20 cellular contexts compared by ENCODE assay signal in the genomic region with DNA sequence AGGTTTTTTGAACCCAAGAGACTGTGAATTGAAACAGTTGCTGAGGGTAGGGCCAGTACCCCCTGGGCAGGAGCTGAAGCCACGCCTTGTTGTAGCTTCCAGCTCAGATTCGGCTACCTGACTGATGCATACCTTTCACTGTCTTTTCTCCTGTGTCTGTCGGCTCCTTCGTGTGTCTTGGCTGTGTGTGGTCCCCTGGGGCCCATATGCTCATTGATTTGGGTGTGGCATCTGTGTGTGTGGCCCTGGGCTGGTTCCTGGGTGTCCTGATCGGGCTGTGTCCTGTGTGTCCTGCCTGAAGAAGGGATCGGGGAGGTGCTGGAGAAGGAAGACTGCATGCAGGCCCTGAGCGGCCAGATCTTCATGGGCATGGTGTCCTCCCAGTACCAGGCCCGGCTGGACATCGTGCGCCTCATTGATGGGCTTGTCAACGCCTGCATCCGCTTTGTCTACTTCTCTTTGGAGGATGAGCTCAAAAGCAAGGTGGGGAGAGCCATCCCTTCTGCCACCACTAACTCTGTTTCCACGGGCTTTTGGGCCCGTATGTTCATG. TPM values are rescaled to one million over a fixed set of nuclear protein-coding genes. Genes with fewer than 3 reads are reported as not detected.
DNase-seq lines count a peak whose midpoint lies in the region; ATAC-seq, FAIRE-seq and TF ChIP-seq lines count a peak whose summit lies in the region.
"Had no signal": no experiment of that assay in that cellular context is flagged by ENCODE, and none has a peak within 500 bp of the region (broad histone marks: within the 10 kb centered on the region; RNA-seq: fewer than 3 reads in every experiment).

No MANE protein-coding gene starts in this region.

- no peak overlapping the region for H4K8ac ChIP-seq in H1 (ENCODE audit: extremely low read depth, insufficient read depth, low read length)

- H3K36me3 ChIP-seq in H1 (ENCODE audit: control insufficient read depth in 2 of 4, insufficient read depth in 4 of 4, low read length in 3 of 4), result peaks cover 0 to 8% (median 6%) of the 10 kb centered on the region in 4 experiments; a peak in 3 of 8 replicates

- H2BK120ac ChIP-seq in H1 (replicated peaks; ENCODE audit: low read depth, low read length), result no peak overlapping the region

- peaks cover 0 to 12% of the 10 kb centered on the region in 2 experiments for H4K20me1 ChIP-seq in H1 (replicated peaks in 1 of 2; ENCODE audit: control insufficient read depth in 1 of 2, insufficient read depth in 2 of 2, low read length in 2 of 2)

- H3K4me2 ChIP-seq in H1 (ENCODE audit: insufficient read depth in 1 of 2, low read depth in 2 of 2, low read length in 2 of 2), result no peak overlapping the region
- H3K4me2 ChIP-seq: GM23338 had no signal

- peaks cover 9% of the 10 kb centered on the region for H3K4me1 Mint-ChIP-seq in activated naive CD8-positive, alpha-beta T cell treated with anti-CD3 and anti-CD28 coated beads, Interleukin-2, amount 10 ng/mL, durations not matched to agents 7 days and 5 days
- H3K4me1 Mint-ChIP-seq in activated naive CD8-positive, alpha-beta T cell treated with anti-CD3 and anti-CD28 coated beads for 36 hours, result peaks cover 5% of the 10 kb centered on the region
- no peaks in the 10 kb centered on the region for H3K4me1 Mint-ChIP-seq in type B pancreatic cell (ENCODE audit: unreplicated experiment)
- H3K4me1 Mint-ChIP-seq: GM23338 had no signal

- H3K18ac ChIP-seq in H1 (ENCODE audit: extremely low read depth, low read length), result no peak overlapping the region

- no peaks in the 10 kb centered on the region for H3K27me3 ChIP-seq in H1 (replicated peaks in 1 of 4; ENCODE audit: control insufficient read depth in 3 of 4, extremely low read depth in 1 of 4, insufficient read depth in 3 of 4, low read length in 3 of 4)

- intact Hi-C loops in left colon (cut with DNase I, micrococcal nuclease), result no loop called here

- WGBS in H1 (ENCODE audit: extremely low coverage in 1 of 2, insufficient coverage in 1 of 2, insufficient read length in 1 of 2, insufficient replicate concordance in 2 of 2, low coverage in 1 of 2, low lambda C conversion rate in 2 of 2, missing lambda C conversion rate in 1 of 2), 2 experiments, result 90% methylated on average over 14 of the region's 14 CpGs; no CpG with 5 or more reads in 1 of the 2 experiments

- no peak overlapping the region for H3K4ac ChIP-seq in H1 (replicated peaks; ENCODE audit: insufficient read length, low read depth, low read length)

- H3K36me3 Mint-ChIP-seq in activated naive CD8-positive, alpha-beta T cell treated with anti-CD3 and anti-CD28 coated beads, Interleukin-2, amount 10 ng/mL, durations not matched to agents 7 days and 5 days, result peaks cover 6% of the 10 kb centered on the region
- no peaks in the 10 kb centered on the region for H3K36me3 Mint-ChIP-seq in activated naive CD8-positive, alpha-beta T cell treated with anti-CD3 and anti-CD28 coated beads for 36 hours
- H3K36me3 Mint-ChIP-seq in type B pancreatic cell, result no peaks in the 10 kb centered on the region

- H2BK15ac ChIP-seq in H1 (ENCODE audit: low read length), result no peak overlapping the region

- CTCF ChIA-PET in H1 (lab: Charles Lee; ENCODE audit: partially characterized antibody), result interaction anchor here (1.0 to 7.3 kb wide), 4 partner anchors 11 to 139 kb away, joined by 4 to 39 read pairs (median 6); a partner anchor contains a TSS

- H4K91ac ChIP-seq in H1 (replicated peaks; ENCODE audit: insufficient read length, low read length), result peak overlapping the region; percentile 65

- no peak overlapping the region for H3K27ac ChIP-seq in H1 (ENCODE audit: low read depth, low read length)

- POLR2A ChIA-PET in activated naive CD8-positive, alpha-beta T cell treated with anti-CD3 and anti-CD28 coated beads, Interleukin-2, amount 10 ng/mL, durations not matched to agents 7 days and 5 days (lab: Charles Lee), result no interaction called here
- POLR2A ChIA-PET in H1 (lab: Charles Lee; ENCODE audit: partially characterized antibody), result interaction anchor here (1.0 to 1.2 kb wide), 2 partner anchors 32 to 38 kb away, joined by 4 to 5 read pairs; a partner anchor contains a TSS

- peak overlapping the region; percentile 5 for H3K27ac Mint-ChIP-seq in activated naive CD8-positive, alpha-beta T cell treated with anti-CD3 and anti-CD28 coated beads, Interleukin-2, amount 10 ng/mL, durations not matched to agents 7 days and 5 days
- no peak overlapping the region for H3K27ac Mint-ChIP-seq in activated naive CD8-positive, alpha-beta T cell treated with anti-CD3 and anti-CD28 coated beads for 36 hours
- peak overlapping the region; percentile 65 for H3K27ac Mint-ChIP-seq in type B pancreatic cell
- H3K27ac Mint-ChIP-seq: GM23338 had no signal

- no peak for TF ChIP-seq RAD21 in H1 (IDR thresholded peaks at IDR 0.05 in 1 of 2, conservative IDR thresholded peaks at IDR 0.05 in 1 of 2; ENCODE audit: low read depth in 2 of 2, low read length in 2 of 2)

- H3K9me3 Mint-ChIP-seq in activated naive CD8-positive, alpha-beta T cell treated with anti-CD3 and anti-CD28 coated beads, Interleukin-2, amount 10 ng/mL, durations not matched to agents 7 days and 5 days, result no peaks in the 10 kb centered on the region
- H3K9me3 Mint-ChIP-seq in activated naive CD8-positive, alpha-beta T cell treated with anti-CD3 and anti-CD28 coated beads for 36 hours, result no peaks in the 10 kb centered on the region
- H3K9me3 Mint-ChIP-seq in type B pancreatic cell, result no peaks in the 10 kb centered on the region
- H3K9me3 Mint-ChIP-seq: CD4-positive, CD25-positive, alpha-beta regulatory T cell; CD8-positive, alpha-beta memory T cell; GM23338 had no signal

- no peaks in the 10 kb centered on the region; the same call in 1 of the 2 replicates for H3K79me1 ChIP-seq in H1 (ENCODE audit: low read depth, low read length)

- TF ChIP-seq CTCF in H1 (IDR thresholded peaks at IDR 0.05; ENCODE audit: control extremely low read depth in 1 of 3, insufficient read depth in 1 of 3, low read depth in 1 of 3, low read length in 3 of 3) (no peak), type B pancreatic cell (conservative IDR thresholded peaks at IDR 0.05) (no peak)

- H2BK20ac ChIP-seq in H1 (ENCODE audit: low read length), result no peak overlapping the region

- H3K56ac ChIP-seq in H1 (replicated peaks; ENCODE audit: insufficient read length, low read depth, low read length), result no peak overlapping the region

- no peaks in the 10 kb centered on the region for H3K79me2 ChIP-seq in H1 (ENCODE audit: control insufficient read depth in 1 of 2, insufficient read depth in 2 of 2, low read length in 2 of 2)

- H3K14ac ChIP-seq in H1 (ENCODE audit: insufficient read length), result no peak overlapping the region

- H4K5ac ChIP-seq in H1 (ENCODE audit: insufficient read length, low read depth, low read length), result no peak overlapping the region

- no peak overlapping the region for H3K9ac ChIP-seq in H1 (replicated peaks in 1 of 4; ENCODE audit: extremely low read depth in 1 of 4, low read depth in 3 of 4, low read length in 3 of 4)

- H3K4me3 Mint-ChIP-seq in activated naive CD8-positive, alpha-beta T cell treated with anti-CD3 and anti-CD28 coated beads, Interleukin-2, amount 10 ng/mL, durations not matched to agents 7 days and 5 days, result no peak overlapping the region
- no peak overlapping the region for H3K4me3 Mint-ChIP-seq in activated naive CD8-positive, alpha-beta T cell treated with anti-CD3 and anti-CD28 coated beads for 36 hours
- no peak overlapping the region for H3K4me3 Mint-ChIP-seq in type B pancreatic cell
- H3K4me3 Mint-ChIP-seq: CD4-positive, CD25-positive, alpha-beta regulatory T cell; CD8-positive, alpha-beta memory T cell; GM23338 had no signal

- TF ChIP-seq POLR2A in H1 (IDR thresholded peaks at IDR 0.05; ENCODE audit: control extremely low read depth in 1 of 2, low read depth in 2 of 2, low read length in 2 of 2), result no peak

- no peak overlapping the region for H2AK5ac ChIP-seq in H1 (ENCODE audit: low read depth, low read length)

- no peaks in the 10 kb centered on the region; a peak in 1 of 7 replicates for H3K4me1 ChIP-seq in H1 (replicated peaks in 1 of 4; ENCODE audit: control insufficient read depth in 3 of 4, insufficient read depth in 4 of 4, low read length in 3 of 4)

- H3K4me3 ChIP-seq in H1 (ENCODE audit: extremely low read depth in 1 of 4, insufficient read depth in 2 of 4, low read depth in 3 of 4, low read length in 4 of 4), result no peak overlapping the region
- H3K4me3 ChIP-seq: GM12878, GM23338 had no signal

- no peak overlapping the region for H2AFZ ChIP-seq in H1 (ENCODE audit: low read length)
- H2AFZ ChIP-seq: GM23338 had no signal

- FAIRE-seq in H1 (lab: Jason Lieb, UNC), result no peak
- FAIRE-seq: GM12878, GM19239 had no signal

- no peaks in the 10 kb centered on the region for H3K23me2 ChIP-seq in H1 (ENCODE audit: low read depth, low read length)

- no peak for TF ChIP-seq EP300 in H1 (IDR thresholded peaks at IDR 0.05; ENCODE audit: borderline replicate concordance in 1 of 2, low read depth in 2 of 2, low read length in 2 of 2)

- H2BK5ac ChIP-seq in H1 (ENCODE audit: low read depth, low read length), result no peak overlapping the region

- H3K27me3 Mint-ChIP-seq in activated naive CD8-positive, alpha-beta T cell treated with anti-CD3 and anti-CD28 coated beads, Interleukin-2, amount 10 ng/mL, durations not matched to agents 7 days and 5 days, result no peaks in the 10 kb centered on the region
- no peaks in the 10 kb centered on the region for H3K27me3 Mint-ChIP-seq in activated naive CD8-positive, alpha-beta T cell treated with anti-CD3 and anti-CD28 coated beads for 36 hours
- no peaks in the 10 kb centered on the region for H3K27me3 Mint-ChIP-seq in type B pancreatic cell
- H3K27me3 Mint-ChIP-seq: CD4-positive, CD25-positive, alpha-beta regulatory T cell; CD8-positive, alpha-beta memory T cell had no signal

- no peak overlapping the region for H2BK12ac ChIP-seq in H1 (ENCODE audit: low read depth, low read length)

- no peak overlapping the region for H3K23ac ChIP-seq in H1 (ENCODE audit: insufficient read length)

- no peaks in the 10 kb centered on the region for H3K9me3 ChIP-seq in H1 (ENCODE audit: insufficient read depth in 2 of 2, low read depth in 1 of 2, low read length in 1 of 2)

- no peak for ATAC-seq in activated naive CD8-positive, alpha-beta T cell treated with anti-CD3 and anti-CD28 coated beads, Interleukin-2, amount 10 ng/mL, durations not matched to agents 7 days and 5 days (ENCODE audit: low read depth)
- ATAC-seq in HG02798 (IDR thresholded peaks at IDR 0.05; ENCODE audit: poor library complexity, unreplicated experiment) (no peak), left colon (no peak)
- ATAC-seq: GM12878, GM23338 had no signal

- no peak for DNase-seq in activated naive CD8-positive, alpha-beta T cell treated with anti-CD3 and anti-CD28 coated beads, Interleukin-2, amount 10 ng/mL, durations not matched to agents 7 days and 5 days
- no peak for DNase-seq in activated naive CD8-positive, alpha-beta T cell treated with anti-CD3 and anti-CD28 coated beads for 36 hours
- DNase-seq in H1 (ENCODE audit: low read depth in 1 of 2, low spot score in 2 of 2), result no peak
- DNase-seq in type B pancreatic cell (ENCODE audit: extremely low spot score, unreplicated experiment), result no peak
- DNase-seq in left colon, result no peak
- DNase-seq in NCI-H146 treated with DMSO at 0.1 percent for 48 hours (lab: John Stamatoyannopoulos, UW; ENCODE audit: unreplicated experiment), result no peak
- DNase-seq: 8988T; C1 segment of cervical spinal cord; CD4-positive, CD25-positive, alpha-beta regulatory T cell; CD8-positive, alpha-beta memory T cell; COR-L47; DMS 273 treated with DMSO at 0.1 percent for 48 hours; DMS53; DND-41; EL; H7 had no signal

RNA-seq across cellular contexts. Expression of a gene that starts 20.9 kb away (rescaled TPM):
- 1 to 10 TPM in 1 of 2 experiments, under 1 TPM in 1; 0.72 to 2.3 TPM for total RNA-seq in activated naive CD8-positive, alpha-beta T cell treated with anti-CD3 and anti-CD28 coated beads, Interleukin-2, amount 10 ng/mL, durations not matched to agents 7 days and 5 days
- total RNA-seq in activated naive CD8-positive, alpha-beta T cell treated with anti-CD3 and anti-CD28 coated beads for 36 hours, result 1 to 10 TPM; 4.3 to 4.5 TPM
- total RNA-seq in H1 (2021; fragmentation: NEBNext Ultra II Directional; extraction: Animal tissue kit (Norgen Biotek cat#: 25700)), result 28.9 and 32.3 TPM in 2 replicates
- 6.7 and 10.6 TPM in 2 replicates for polyA plus RNA-seq in H1 (2011; rRNA removed)
- polyA plus RNA-seq in H1 (2011; cell fraction: cytosol; rRNA removed), result 6.0 TPM
- polyA plus RNA-seq in H1 (2011; cell fraction: nucleus; rRNA removed), result 36.0 TPM
- 10.0 to 15.3 TPM (median 14.4 TPM) in 4 replicates for polyA plus RNA-seq in H1 (2012, experiment 1 of 2)
- polyA plus RNA-seq in H1 (2012, experiment 2 of 2), result 12.7 TPM
- 8.6 TPM for polyA plus RNA-seq in H1 (2013, experiment 1 of 2)
- polyA plus RNA-seq in H1 (2013, experiment 2 of 2), result 8.0 TPM
- 9.0 and 13.9 TPM in 2 replicates for polyA minus RNA-seq in H1 (2011; rRNA and poly(A)+ RNA removed)
- polyA minus RNA-seq in H1 (2011; cell fraction: cytosol; rRNA and poly(A)+ RNA removed), result 8.7 TPM
- 19.4 TPM for polyA minus RNA-seq in H1 (2011; cell fraction: nucleus; rRNA and poly(A)+ RNA removed)
- 29.5 and 31.2 TPM in 2 replicates for total RNA-seq in type B pancreatic cell (ENCODE audit: low replicate concordance)
- 10 to 100 TPM; 28.4 to 30.6 TPM for total RNA-seq in left colon

RNA-seq across cellular contexts. Expression of a gene that starts 21.9 kb away (rescaled TPM):
- 10 to 100 TPM; 75.2 to 76.0 TPM for total RNA-seq in activated naive CD8-positive, alpha-beta T cell treated with anti-CD3 and anti-CD28 coated beads, Interleukin-2, amount 10 ng/mL, durations not matched to agents 7 days and 5 days
- 10 to 100 TPM; 44.6 to 45.5 TPM for total RNA-seq in activated naive CD8-positive, alpha-beta T cell treated with anti-CD3 and anti-CD28 coated beads for 36 hours
- total RNA-seq in H1 (2021; fragmentation: NEBNext Ultra II Directional; extraction: Animal tissue kit (Norgen Biotek cat#: 25700)), result 43.6 and 44.8 TPM in 2 replicates
- polyA plus RNA-seq in H1 (2011; rRNA removed), result 60.3 and 68.1 TPM in 2 replicates
- polyA plus RNA-seq in H1 (2011; cell fraction: cytosol; rRNA removed), result 52.7 TPM
- 106 TPM for polyA plus RNA-seq in H1 (2011; cell fraction: nucleus; rRNA removed)
- polyA plus RNA-seq in H1 (2012, experiment 1 of 2), result 41.4 to 67.2 TPM (median 56.3 TPM) in 4 replicates
- polyA plus RNA-seq in H1 (2012, experiment 2 of 2), result 63.3 TPM
- polyA plus RNA-seq in H1 (2013, experiment 1 of 2), result 32.9 TPM
- 29.0 TPM for polyA plus RNA-seq in H1 (2013, experiment 2 of 2)
- polyA minus RNA-seq in H1 (2011; rRNA and poly(A)+ RNA removed), result 35.2 and 45.8 TPM in 2 replicates
- polyA minus RNA-seq in H1 (2011; cell fraction: cytosol; rRNA and poly(A)+ RNA removed), result 14.6 TPM
- polyA minus RNA-seq in H1 (2011; cell fraction: nucleus; rRNA and poly(A)+ RNA removed), result 18.1 TPM
- total RNA-seq in type B pancreatic cell (ENCODE audit: low replicate concordance), result 28.4 and 41.0 TPM in 2 replicates
- 10 to 100 TPM; 30.1 to 38.9 TPM for total RNA-seq in left colon

RNA-seq across cellular contexts. Expression of a gene that starts 31.1 kb away (rescaled TPM):
- total RNA-seq in activated naive CD8-positive, alpha-beta T cell treated with anti-CD3 and anti-CD28 coated beads, Interleukin-2, amount 10 ng/mL, durations not matched to agents 7 days and 5 days, result 10 to 100 TPM; 36.9 to 37.2 TPM
- total RNA-seq in activated naive CD8-positive, alpha-beta T cell treated with anti-CD3 and anti-CD28 coated beads for 36 hours, result 1 to 10 TPM; 4.8 to 5.0 TPM
- total RNA-seq in H1 (2021; fragmentation: NEBNext Ultra II Directional; extraction: Animal tissue kit (Norgen Biotek cat#: 25700)), result 64.5 and 66.6 TPM in 2 replicates
- 77.1 and 126 TPM in 2 replicates for polyA plus RNA-seq in H1 (2011; rRNA removed)
- 90.7 TPM for polyA plus RNA-seq in H1 (2011; cell fraction: cytosol; rRNA removed)
- 171 TPM for polyA plus RNA-seq in H1 (2011; cell fraction: nucleus; rRNA removed)
- 38.9 to 72.3 TPM (median 69.7 TPM) in 4 replicates for polyA plus RNA-seq in H1 (2012, experiment 1 of 2)
- 58.3 TPM for polyA plus RNA-seq in H1 (2012, experiment 2 of 2)
- polyA plus RNA-seq in H1 (2013, experiment 1 of 2), result 47.7 TPM
- 43.3 TPM for polyA plus RNA-seq in H1 (2013, experiment 2 of 2)
- polyA minus RNA-seq in H1 (2011; rRNA and poly(A)+ RNA removed), result 22.8 and 39.6 TPM in 2 replicates
- polyA minus RNA-seq in H1 (2011; cell fraction: cytosol; rRNA and poly(A)+ RNA removed), result 33.2 TPM
- 44.7 TPM for polyA minus RNA-seq in H1 (2011; cell fraction: nucleus; rRNA and poly(A)+ RNA removed)
- 90.6 and 226 TPM in 2 replicates for total RNA-seq in type B pancreatic cell (ENCODE audit: low replicate concordance)
- 100 to 1,000 TPM; 447 to 529 TPM for total RNA-seq in left colon

RNA-seq across cellular contexts. Expression of a gene that starts 38.0 kb away (rescaled TPM):
- total RNA-seq in activated naive CD8-positive, alpha-beta T cell treated with anti-CD3 and anti-CD28 coated beads, Interleukin-2, amount 10 ng/mL, durations not matched to agents 7 days and 5 days, result 100 to 1,000 TPM; 112 to 115 TPM
- total RNA-seq in activated naive CD8-positive, alpha-beta T cell treated with anti-CD3 and anti-CD28 coated beads for 36 hours, result 10 to 100 TPM; 46.6 to 55.5 TPM
- 54.8 and 64.3 TPM in 2 replicates for total RNA-seq in H1 (2021; fragmentation: NEBNext Ultra II Directional; extraction: Animal tissue kit (Norgen Biotek cat#: 25700))
- polyA plus RNA-seq in H1 (2011; rRNA removed), result 69.9 and 147 TPM in 2 replicates
- 40.8 TPM for polyA plus RNA-seq in H1 (2011; cell fraction: cytosol; rRNA removed)
- polyA plus RNA-seq in H1 (2011; cell fraction: nucleus; rRNA removed), result 381 TPM
- 65.6 to 77.5 TPM (median 73.0 TPM) in 4 replicates for polyA plus RNA-seq in H1 (2012, experiment 1 of 2)
- polyA plus RNA-seq in H1 (2012, experiment 2 of 2), result 62.7 TPM
- polyA plus RNA-seq in H1 (2013, experiment 1 of 2), result 65.9 TPM
- polyA plus RNA-seq in H1 (2013, experiment 2 of 2), result 65.6 TPM
- polyA minus RNA-seq in H1 (2011; rRNA and poly(A)+ RNA removed), result 42.3 and 63.6 TPM in 2 replicates
- 61.0 TPM for polyA minus RNA-seq in H1 (2011; cell fraction: cytosol; rRNA and poly(A)+ RNA removed)
- 89.8 TPM for polyA minus RNA-seq in H1 (2011; cell fraction: nucleus; rRNA and poly(A)+ RNA removed)
- total RNA-seq in type B pancreatic cell (ENCODE audit: low replicate concordance) (86.5 and 112 TPM in 2 replicates), left colon (100 to 1,000 TPM in 1 of 2 donors, 10 to 100 TPM in 1; 99.9 to 123 TPM)

Comparison
In these comparisons a context has a peak if more than half of its experiments do, and no peak if none do; other contexts are left out.
1. RNA of a gene that starts 31.1 kb away (total RNA-seq): 447 to 529 TPM in left colon, 90.6 to 226 TPM in type B pancreatic cell, 64.5 to 66.6 TPM in H1 and 36.9 to 37.2 TPM in activated naive CD8-positive, alpha-beta T cell treated with anti-CD3 and anti-CD28 coated beads, Interleukin-2, amount 10 ng/mL, durations not matched to agents 7 days and 5 days; 4.8 to 5.0 TPM in activated naive CD8-positive, alpha-beta T cell treated with anti-CD3 and anti-CD28 coated beads for 36 hours; every median in the first group is over 4 times any median in the second.